18 cellular contexts compared by ENCODE assay signal in the genomic region with DNA sequence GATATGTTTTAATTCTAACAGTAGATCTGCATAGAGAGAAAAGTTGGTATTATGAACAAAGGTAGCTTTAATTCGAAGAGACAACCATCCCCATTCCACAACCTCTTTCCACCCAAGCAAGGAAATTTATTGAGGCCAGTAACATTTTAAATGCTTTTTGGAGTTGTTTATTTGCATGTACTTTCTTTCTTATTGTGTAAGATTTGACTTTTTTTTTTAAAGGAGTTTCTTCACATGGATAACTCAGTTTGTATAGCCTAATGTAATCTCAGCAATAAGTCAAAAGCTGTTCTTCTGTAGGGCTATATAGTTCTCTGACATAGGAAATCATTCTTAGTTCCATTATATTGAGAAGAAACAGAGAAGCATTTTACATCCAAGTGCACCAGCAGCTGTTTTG.
A peak's percentile ranks its signal among the peaks of the same experiment; 100 is the strongest.
DNase-seq lines count a peak whose midpoint lies in the region; ATAC-seq and TF ChIP-seq lines count a peak whose summit lies in the region.
"Had no signal": no experiment of that assay in that cellular context is flagged by ENCODE, and none has a peak within 500 bp of the region (broad histone marks: within the 10 kb centered on the region; RNA-seq: fewer than 3 reads in every experiment).

No MANE protein-coding gene starts in this region.

- DNase-seq in SK-N-SH (no peak), HL-60 (ENCODE audit: low read depth in 1 of 2, low spot score in 1 of 2) (no peak), inferior parietal cortex (ENCODE audit: extremely low spot score) (no peak)
- DNase-seq in activated naive CD8-positive, alpha-beta T cell treated with anti-CD3 and anti-CD28 coated beads, Interleukin-2, amount 50 U/mL, for 24 hours = no peak
- DNase-seq: activated B cell treated with CpG ODN at 0.5 μM for 24 hours; activated naive CD4-positive, alpha-beta T cell treated with anti-CD3 and anti-CD28 coated beads, Interleukin-2, amount 10 ng/mL, durations not matched to agents 7 days and 5 days; C1 segment of cervical spinal cord; DMS53; NCI-H748 treated with DMSO at 0.1 percent for 48 hours; spleen; stimulated activated naive CD4-positive, alpha-beta T cell treated with Interleukin-2 at 50 U/mL for 16 hours; upper lobe of right lung had no signal

- no peaks in the 10 kb centered on the region for H3K9me2 ChIP-seq in SK-N-SH

- H3F3A ChIP-seq in SK-N-SH (replicated peaks; ENCODE audit: insufficient read depth) = peaks cover 56% of the 10 kb centered on the region

- H3K27me3 ChIP-seq in SK-N-SH (ENCODE audit: insufficient read depth) = no peaks in the 10 kb centered on the region
- no peaks in the 10 kb centered on the region for H3K27me3 ChIP-seq in HL-60 (ENCODE audit: insufficient read depth, poor library complexity, severe bottlenecking)
- H3K27me3 ChIP-seq in muscle layer of duodenum (ENCODE audit: low read depth, low read length) = no peaks in the 10 kb centered on the region
- H3K27me3 ChIP-seq: spleen, upper lobe of right lung had no signal

- H3K4me1 Mint-ChIP-seq in activated naive CD8-positive, alpha-beta T cell treated with anti-CD3 and anti-CD28 coated beads, Interleukin-2, amount 50 U/mL, for 24 hours = peaks cover 78% of the 10 kb centered on the region

- TF ChIP-seq EP300 in SK-N-SH (IDR thresholded peaks at IDR 0.05; ENCODE audit: borderline replicate concordance in 1 of 2, low read depth in 1 of 2, low read length in 1 of 2) = no peak

- H3K4me3 ChIP-seq in SK-N-SH (ENCODE audit: low read depth in 2 of 2, low read length in 1 of 2) = no peak overlapping the region
- no peak overlapping the region for H3K4me3 ChIP-seq in HL-60 (replicated peaks; ENCODE audit: insufficient read depth, low read length)
- no peak overlapping the region for H3K4me3 ChIP-seq in muscle layer of duodenum (ENCODE audit: low read depth in 1 of 2, low read length in 2 of 2)
- H3K4me3 ChIP-seq: spleen, upper lobe of right lung had no signal

- peaks cover 95% of the 10 kb centered on the region for H3K79me2 ChIP-seq in SK-N-SH (ENCODE audit: insufficient read depth)

- no peak overlapping the region for H2AFZ ChIP-seq in SK-N-SH (ENCODE audit: low read depth)

- H3K4me3 Mint-ChIP-seq in activated naive CD8-positive, alpha-beta T cell treated with anti-CD3 and anti-CD28 coated beads, Interleukin-2, amount 50 U/mL, for 24 hours = no peak overlapping the region
- H3K4me3 Mint-ChIP-seq: activated B cell treated with CpG ODN at 0.5 μM for 24 hours; activated naive CD4-positive, alpha-beta T cell treated with anti-CD3 and anti-CD28 coated beads, Interleukin-2, amount 10 ng/mL, durations not matched to agents 7 days and 5 days; central memory CD8-positive, alpha-beta T cell had no signal

- H3K9ac ChIP-seq in SK-N-SH = peak overlapping the region; percentile 55

- peaks cover 16% of the 10 kb centered on the region for H3K36me3 Mint-ChIP-seq in activated naive CD8-positive, alpha-beta T cell treated with anti-CD3 and anti-CD28 coated beads, Interleukin-2, amount 50 U/mL, for 24 hours (ENCODE audit: low read depth)

- no peaks in the 10 kb centered on the region for H3K27me3 Mint-ChIP-seq in activated naive CD8-positive, alpha-beta T cell treated with anti-CD3 and anti-CD28 coated beads, Interleukin-2, amount 50 U/mL, for 24 hours
- H3K27me3 Mint-ChIP-seq: activated naive CD4-positive, alpha-beta T cell treated with anti-CD3 and anti-CD28 coated beads, Interleukin-2, amount 10 ng/mL, durations not matched to agents 7 days and 5 days; central memory CD8-positive, alpha-beta T cell had no signal

- peak overlapping the region; percentile 66; the same call in 1 of the 2 replicates for H3K4me2 ChIP-seq in SK-N-SH

- no peak for ATAC-seq in SK-N-SH treated with all-trans-retinoic acid at 6 μM for 48 hours
- ATAC-seq in activated naive CD8-positive, alpha-beta T cell treated with anti-CD3 and anti-CD28 coated beads, Interleukin-2, amount 50 U/mL, for 24 hours = no peak
- ATAC-seq in GM19452 (IDR thresholded peaks at IDR 0.05; ENCODE audit: unreplicated experiment) = no peak
- ATAC-seq in HG02885 (IDR thresholded peaks at IDR 0.05; ENCODE audit: poor library complexity, unreplicated experiment) = no peak
- ATAC-seq: upper lobe of right lung had no signal

- H3K9me3 Mint-ChIP-seq in activated naive CD8-positive, alpha-beta T cell treated with anti-CD3 and anti-CD28 coated beads, Interleukin-2, amount 50 U/mL, for 24 hours = no peaks in the 10 kb centered on the region
- H3K9me3 Mint-ChIP-seq: activated B cell treated with CpG ODN at 0.5 μM for 24 hours; activated naive CD4-positive, alpha-beta T cell treated with anti-CD3 and anti-CD28 coated beads, Interleukin-2, amount 10 ng/mL, durations not matched to agents 7 days and 5 days; central memory CD8-positive, alpha-beta T cell had no signal

- no peaks in the 10 kb centered on the region for H3K9me3 ChIP-seq in SK-N-SH
- no peaks in the 10 kb centered on the region for H3K9me3 ChIP-seq in muscle layer of duodenum (ENCODE audit: control insufficient read depth in 1 of 2, low read length in 2 of 2)
- H3K9me3 ChIP-seq: spleen, upper lobe of right lung had no signal

- peaks cover 0 to 7% of the 10 kb centered on the region in 2 experiments for H3K36me3 ChIP-seq in SK-N-SH (replicated peaks in 1 of 2; ENCODE audit: control insufficient read depth in 1 of 2, insufficient read depth in 2 of 2, low read length in 1 of 2)
- H3K36me3 ChIP-seq in muscle layer of duodenum (ENCODE audit: control insufficient read depth in 1 of 2, insufficient read depth in 2 of 2, low read length in 2 of 2) = no peaks in the 10 kb centered on the region
- H3K36me3 ChIP-seq: spleen, upper lobe of right lung had no signal

- peaks cover 28 to 80% of the 10 kb centered on the region in 2 experiments for H3K4me1 ChIP-seq in SK-N-SH (ENCODE audit: control insufficient read depth in 1 of 2, insufficient read depth in 2 of 2, low read depth in 1 of 2, low read length in 1 of 2)
- H3K4me1 ChIP-seq in muscle layer of duodenum (ENCODE audit: control insufficient read depth in 1 of 2, insufficient read depth in 2 of 2, low read length in 2 of 2) = peaks cover 29 to 34% of the 10 kb centered on the region in 2 donors

- no peak for TF ChIP-seq CTCF in SK-N-SH (IDR thresholded peaks at IDR 0.05)
- no peak for TF ChIP-seq CTCF in HL-60 (IDR thresholded peaks at IDR 0.05; ENCODE audit: insufficient read depth, low read length)

- no peak for TF ChIP-seq RAD21 in SK-N-SH (IDR thresholded peaks at IDR 0.05; ENCODE audit: low read length)

- peak overlapping the region; percentile 99 for H3K27ac Mint-ChIP-seq in activated naive CD8-positive, alpha-beta T cell treated with anti-CD3 and anti-CD28 coated beads, Interleukin-2, amount 50 U/mL, for 24 hours
- H3K27ac Mint-ChIP-seq: activated B cell treated with CpG ODN at 0.5 μM for 24 hours; activated naive CD4-positive, alpha-beta T cell treated with anti-CD3 and anti-CD28 coated beads, Interleukin-2, amount 10 ng/mL, durations not matched to agents 7 days and 5 days had no signal

- CTCF ChIA-PET in SK-N-SH (lab: Yijun Ruan, JAX) = interaction anchor here (1.0 to 1.7 kb wide), 10 partner anchors 9 to 210 kb away, joined by 3 to 5 read pairs (median 3); no protein-coding TSS in a partner anchor

- POLR2A ChIA-PET in SK-N-SH (lab: Yijun Ruan, JAX) = interaction anchor here (0.7 kb wide), 1 partner anchor 46 kb away, joined by 3 read pairs; no protein-coding TSS in a partner anchor

- 0 out of 2 replicates have a peak, but pooled peaks cover 3% of the 10 kb centered on the region for H4K20me1 ChIP-seq in SK-N-SH (ENCODE audit: insufficient read depth)

- H3K27ac ChIP-seq in SK-N-SH (ENCODE audit: low read depth in 2 of 2, low read length in 1 of 2) (peak overlapping the region; percentile 77 to 92; a peak in 3 of 4 replicates), HL-60 (replicated peaks) (peak overlapping the region; percentile 71), muscle layer of duodenum (ENCODE audit: low read length) (peak overlapping the region; percentile 48)
- H3K27ac ChIP-seq: 22Rv1, upper lobe of right lung had no signal

- WGBS in SK-N-SH (ENCODE audit: low lambda C conversion rate) = 94% methylated on average over 1 of the region's 1 CpG

TF ChIP-seq in SK-N-SH, 30 proteins besides CTCF, POLR2A, EP300 and RAD21 (continues in another document):
- TF ChIP-seq MAX (IDR thresholded peaks at IDR 0.05; ENCODE audit: low read depth) = no peak
- no peak for TF ChIP-seq TEAD4 (IDR thresholded peaks at IDR 0.05; ENCODE audit: borderline replicate concordance, insufficient read depth)
- TF ChIP-seq, protein P1, sequence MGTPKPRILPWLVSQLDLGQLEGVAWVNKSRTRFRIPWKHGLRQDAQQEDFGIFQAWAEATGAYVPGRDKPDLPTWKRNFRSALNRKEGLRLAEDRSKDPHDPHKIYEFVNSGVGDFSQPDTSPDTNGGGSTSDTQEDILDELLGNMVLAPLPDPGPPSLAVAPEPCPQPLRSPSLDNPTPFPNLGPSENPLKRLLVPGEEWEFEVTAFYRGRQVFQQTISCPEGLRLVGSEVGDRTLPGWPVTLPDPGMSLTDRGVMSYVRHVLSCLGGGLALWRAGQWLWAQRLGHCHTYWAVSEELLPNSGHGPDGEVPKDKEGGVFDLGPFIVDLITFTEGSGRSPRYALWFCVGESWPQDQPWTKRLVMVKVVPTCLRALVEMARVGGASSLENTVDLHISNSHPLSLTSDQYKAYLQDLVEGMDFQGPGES (IDR thresholded peaks at IDR 0.05; ENCODE audit: low read depth, low read length) = no peak
- TF ChIP-seq TCF12 (IDR thresholded peaks at IDR 0.05) = no peak
- no peak for TF ChIP-seq NRF1 (IDR thresholded peaks at IDR 0.05; ENCODE audit: low read depth, low read length)

TF ChIP-seq in SK-N-SH treated with all-trans-retinoic acid at 6 μM for 48 hours, 23 proteins besides CTCF, POLR2A, EP300 and RAD21:
- TF ChIP-seq BACH2 (CRISPR knock-in tag; IDR thresholded peaks at IDR 0.05; ENCODE audit: borderline replicate concordance) = no peak
- TF ChIP-seq, protein P2, sequence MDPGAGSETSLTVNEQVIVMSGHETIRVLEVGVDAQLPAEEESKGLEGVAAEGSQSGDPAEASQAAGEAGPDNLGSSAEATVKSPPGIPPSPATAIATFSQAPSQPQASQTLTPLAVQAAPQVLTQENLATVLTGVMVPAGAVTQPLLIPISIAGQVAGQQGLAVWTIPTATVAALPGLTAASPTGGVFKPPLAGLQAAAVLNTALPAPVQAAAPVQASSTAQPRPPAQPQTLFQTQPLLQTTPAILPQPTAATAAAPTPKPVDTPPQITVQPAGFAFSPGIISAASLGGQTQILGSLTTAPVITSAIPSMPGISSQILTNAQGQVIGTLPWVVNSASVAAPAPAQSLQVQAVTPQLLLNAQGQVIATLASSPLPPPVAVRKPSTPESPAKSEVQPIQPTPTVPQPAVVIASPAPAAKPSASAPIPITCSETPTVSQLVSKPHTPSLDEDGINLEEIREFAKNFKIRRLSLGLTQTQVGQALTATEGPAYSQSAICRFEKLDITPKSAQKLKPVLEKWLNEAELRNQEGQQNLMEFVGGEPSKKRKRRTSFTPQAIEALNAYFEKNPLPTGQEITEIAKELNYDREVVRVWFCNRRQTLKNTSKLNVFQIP (CRISPR knock-in tag; IDR thresholded peaks at IDR 0.05; ENCODE audit: borderline replicate concordance, low read depth) = no peak
- no peak for TF ChIP-seq ARNTL (CRISPR knock-in tag; IDR thresholded peaks at IDR 0.05; ENCODE audit: borderline replicate concordance, low read depth)
